In genomic region chr13:114281351-114282142, GRCh38 we compare ENCODE assay signal across 8 cellular contexts. TPM values are rescaled to one million over a fixed set of nuclear protein-coding genes. Genes with fewer than 3 reads are reported as not detected.
DNase-seq lines count a peak whose midpoint lies in the region; ATAC-seq and TF ChIP-seq lines count a peak whose summit lies in the region.

Gene UPF3A, plus strand, starts transcription at chr13:114281601. Its CDS starts 39 bp downstream, at chr13:114281640.

- H3K4me2 ChIP-seq in OCI-LY7 (ENCODE audit: low read length) = peak within 1 kb of the TSS; percentile 87

- H3K79me2 ChIP-seq in OCI-LY7 (ENCODE audit: insufficient read depth, low read depth, low read length) = peaks cover 19% of the 10 kb centered on the region

- POLR2A ChIA-PET in OCI-LY7 (lab: Charles Lee) = interaction anchor here (0.8 to 1.0 kb wide), 4 partner anchors 13 to 54 kb away, joined by 3 read pairs; no protein-coding TSS in a partner anchor

- no peaks in the 10 kb centered on the region for H4K20me1 ChIP-seq in OCI-LY7 (ENCODE audit: insufficient read depth, low read length)

- H3K9me3 ChIP-seq in OCI-LY7 (ENCODE audit: low read length) = no peaks in the 10 kb centered on the region
- no peaks in the 10 kb centered on the region for H3K9me3 ChIP-seq in mucosa of rectum (ENCODE audit: control insufficient read depth in 2 of 2, low read length in 2 of 2)

- peaks cover 44% of the 10 kb centered on the region for H3K36me3 ChIP-seq in OCI-LY7 (ENCODE audit: insufficient read depth, low read length)
- H3K36me3 ChIP-seq in mucosa of rectum (ENCODE audit: control insufficient read depth in 2 of 2, insufficient read depth in 2 of 2, low read length in 2 of 2) = peaks cover 4% of the 10 kb centered on the region in 2 donors

- peak; percentile 70 for ATAC-seq in GM21515 (IDR thresholded peaks at IDR 0.05; ENCODE audit: unreplicated experiment)

- H3K27ac ChIP-seq in OCI-LY7 (ENCODE audit: low read depth, low read length, poor library complexity, severe bottlenecking) = peak within 1 kb of the TSS; percentile 86
- H3K27ac ChIP-seq in mucosa of rectum (ENCODE audit: low read depth in 2 of 2, low read length in 2 of 2) = peak within 1 kb of the TSS; percentile 97

- H3K9ac ChIP-seq in mucosa of rectum (ENCODE audit: low read depth in 1 of 2, low read length in 2 of 2) = peak within 1 kb of the TSS; percentile 80 to 86

- peak within 1 kb of the TSS; percentile 85 for H3K4me3 ChIP-seq in OCI-LY7 (ENCODE audit: low read depth, low read length, poor library complexity, severe bottlenecking)
- H3K4me3 ChIP-seq in epithelial cell of proximal tubule (ENCODE audit: low read depth, low read length) = peak within 1 kb of the TSS; percentile 63
- peak within 1 kb of the TSS; percentile 90 to 96 for H3K4me3 ChIP-seq in mucosa of rectum (ENCODE audit: low read length in 2 of 2)

- TF ChIP-seq CTCF in OCI-LY7 (conservative IDR thresholded peaks at IDR 0.05; ENCODE audit: low read length) (no peak), epithelial cell of proximal tubule (conservative IDR thresholded peaks at IDR 0.05; ENCODE audit: low read depth, low read length) (no peak)

- peak within 1 kb of the TSS; percentile 55; the same call in 1 of the 2 replicates for H2AFZ ChIP-seq in OCI-LY7 (ENCODE audit: low read length)

- no peaks in the 10 kb centered on the region for H3K9me2 ChIP-seq in OCI-LY7 (ENCODE audit: insufficient read depth, low read length)

- no peaks in the 10 kb centered on the region for H3K27me3 ChIP-seq in mucosa of rectum (ENCODE audit: control insufficient read depth in 2 of 2, insufficient read depth in 2 of 2, low read length in 2 of 2)

- no TSS peak for BruUV-seq in OCI-LY7 (replicated peaks; lab: Mats Ljungman, UMichigan)

- DNase-seq in DMS 273 (lab: John Stamatoyannopoulos, UW; ENCODE audit: unreplicated experiment) = peak; percentile 96
- peak; percentile 86 for DNase-seq in HuH-7 (ENCODE audit: low spot score)
- peak; percentile 81 for DNase-seq in OCI-LY7 (ENCODE audit: low spot score)
- peak; percentile 86 for DNase-seq in activated T-cell treated with anti-CD3 and anti-CD28 coated beads for 48 hours (ENCODE audit: low read depth)
- no peak for DNase-seq in epithelial cell of proximal tubule (ENCODE audit: low read depth)
- DNase-seq in stimulated activated CD8-positive, alpha-beta memory T cell treated with anti-CD3 and anti-CD28 coated beads, Interleukin-4, amount 100 ng/mL, for 48 hours = peak; percentile 90

- CTCF ChIA-PET in OCI-LY7 (lab: Charles Lee; ENCODE audit: unreplicated experiment) = interaction anchor here (0.6 kb wide), 1 partner anchor 377 kb away, joined by 4 read pairs; no protein-coding TSS in a partner anchor

- H3K4me1 ChIP-seq in OCI-LY7 (ENCODE audit: insufficient read depth, low read length, poor library complexity, severe bottlenecking) (peaks cover 20% of the 10 kb centered on the region), mucosa of rectum (ENCODE audit: control insufficient read depth in 2 of 2, insufficient read depth in 2 of 2, low read length in 2 of 2) (peaks cover 9 to 13% of the 10 kb centered on the region in 2 donors)

- intact Hi-C loops in OCI-LY7 (cut with micrococcal nuclease; ENCODE audit: unreplicated experiment) = loop anchor here (2.0 kb wide), 2 partner anchors 21 to 47 kb away; partner anchors contain the start of gene CDC16

RNA-seq across cellular contexts. Expression of gene UPF3A, which starts in this region (rescaled TPM):
- 26.2 and 27.8 TPM in 2 replicates for total RNA-seq in OCI-LY7 (2014; rRNA removed; shearing (Covaris generic))
- total RNA-seq in OCI-LY7 (2022) (55.4 and 62.8 TPM in 2 replicates), epithelial cell of proximal tubule (19.3 and 19.5 TPM in 2 replicates)
